In the genomic region with DNA sequence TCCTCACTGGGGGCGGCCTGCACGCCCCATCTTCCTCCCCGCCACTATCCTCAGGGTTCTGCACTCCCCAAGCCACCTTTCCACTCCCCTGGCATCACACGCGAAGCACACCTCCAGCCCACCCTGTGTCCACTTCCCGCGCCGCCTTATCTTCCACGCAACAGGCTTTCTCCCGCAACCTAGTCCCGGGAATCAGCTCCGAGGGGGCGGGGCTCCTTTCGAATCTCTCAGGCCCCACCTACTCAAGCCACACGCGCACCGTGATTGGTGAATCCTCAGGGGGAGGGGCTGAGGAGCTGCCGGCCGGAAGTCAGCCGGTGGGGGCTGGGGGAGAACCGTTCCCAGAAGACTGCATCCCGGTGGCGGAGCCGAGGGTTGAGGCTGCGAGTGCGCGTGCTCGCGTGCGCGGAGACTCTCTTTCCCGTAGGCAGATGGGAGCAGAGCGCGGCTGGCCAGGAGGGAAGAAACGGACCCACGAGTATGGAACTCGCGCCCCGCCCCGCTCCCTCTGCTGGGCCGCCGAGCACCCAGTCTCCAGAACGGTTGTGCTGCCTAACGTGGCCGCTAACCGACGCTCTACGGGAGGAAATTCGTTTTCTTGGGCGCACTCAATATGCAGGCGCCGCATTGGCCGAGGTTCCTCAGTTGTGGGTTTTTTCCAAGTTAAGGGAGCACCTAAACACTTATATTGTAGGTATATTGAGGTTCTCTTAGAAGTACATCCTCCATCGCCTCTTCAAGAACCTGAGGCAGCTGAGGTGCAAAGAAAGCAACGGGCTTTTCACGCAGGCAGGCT, we compare ENCODE assay signal across 1 cellular context.
TF ChIP-seq lines count a peak whose summit lies in the region.

TSS of gene PSRC1 (minus strand) at position 194 of the 796 bp plus-strand sequence.

TF ChIP-seq in H1, 55 proteins besides CTCF, POLR2A, EP300 and RAD21:
- peak; percentile 83 for TF ChIP-seq TAF1 (IDR thresholded peaks at IDR 0.05; ENCODE audit: low read depth, low read length)
- no peak for TF ChIP-seq CBX8 (IDR thresholded peaks at IDR 0.05; ENCODE audit: borderline replicate concordance, low read depth, low read length)
- TF ChIP-seq, protein P1, sequence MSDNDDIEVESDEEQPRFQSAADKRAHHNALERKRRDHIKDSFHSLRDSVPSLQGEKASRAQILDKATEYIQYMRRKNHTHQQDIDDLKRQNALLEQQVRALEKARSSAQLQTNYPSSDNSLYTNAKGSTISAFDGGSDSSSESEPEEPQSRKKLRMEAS (IDR thresholded peaks at IDR 0.05): peak; percentile 69; the same call in 1 of the 2 replicates
- no peak for TF ChIP-seq CHD2 (IDR thresholded peaks at IDR 0.05; ENCODE audit: low read length)
- TF ChIP-seq SP4 (IDR thresholded peaks at IDR 0.05; ENCODE audit: low read length): no peak
- no peak for TF ChIP-seq JUND (IDR thresholded peaks at IDR 0.05; ENCODE audit: low read length)
- TF ChIP-seq RNF2 (IDR thresholded peaks at IDR 0.05; ENCODE audit: borderline replicate concordance, low read depth, low read length, missing control alignments, poor library complexity, severe bottlenecking): no peak
- TF ChIP-seq CHD1 (IDR thresholded peaks at IDR 0.05; ENCODE audit: low read depth, low read length): no peak
- no peak for TF ChIP-seq EGR1 (IDR thresholded peaks at IDR 0.05; ENCODE audit: borderline replicate concordance, low read depth, low read length)
- peak; percentile 34; the same call in 1 of the 2 replicates for TF ChIP-seq SP1 (IDR thresholded peaks at IDR 0.05; ENCODE audit: low read depth, low read length)
- TF ChIP-seq MAFK (IDR thresholded peaks at IDR 0.05; ENCODE audit: low read depth, low read length): no peak
- TF ChIP-seq, protein P2, sequence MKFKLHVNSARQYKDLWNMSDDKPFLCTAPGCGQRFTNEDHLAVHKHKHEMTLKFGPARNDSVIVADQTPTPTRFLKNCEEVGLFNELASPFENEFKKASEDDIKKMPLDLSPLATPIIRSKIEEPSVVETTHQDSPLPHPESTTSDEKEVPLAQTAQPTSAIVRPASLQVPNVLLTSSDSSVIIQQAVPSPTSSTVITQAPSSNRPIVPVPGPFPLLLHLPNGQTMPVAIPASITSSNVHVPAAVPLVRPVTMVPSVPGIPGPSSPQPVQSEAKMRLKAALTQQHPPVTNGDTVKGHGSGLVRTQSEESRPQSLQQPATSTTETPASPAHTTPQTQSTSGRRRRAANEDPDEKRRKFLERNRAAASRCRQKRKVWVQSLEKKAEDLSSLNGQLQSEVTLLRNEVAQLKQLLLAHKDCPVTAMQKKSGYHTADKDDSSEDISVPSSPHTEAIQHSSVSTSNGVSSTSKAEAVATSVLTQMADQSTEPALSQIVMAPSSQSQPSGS (IDR thresholded peaks at IDR 0.05; ENCODE audit: low read length): no peak
- TF ChIP-seq PHF8 (conservative IDR thresholded peaks at IDR 0.05; ENCODE audit: low read depth, low read length): peak; percentile 86
- TF ChIP-seq CREB1 (IDR thresholded peaks at IDR 0.05): no peak
- TF ChIP-seq POU5F1 (IDR thresholded peaks at IDR 0.05; ENCODE audit: low read depth, low read length): no peak
- TF ChIP-seq HDAC6 (IDR thresholded peaks at IDR 0.05; ENCODE audit: low read depth, low read length): no peak
- TF ChIP-seq NANOG (IDR thresholded peaks at IDR 0.05; ENCODE audit: insufficient read depth, low read depth, low read length, poor library complexity, severe bottlenecking): no peak
- no peak for TF ChIP-seq RFX5 (IDR thresholded peaks at IDR 0.05; ENCODE audit: borderline replicate concordance, low read depth, low read length)
- no peak for TF ChIP-seq CHD7 (IDR thresholded peaks at IDR 0.05; ENCODE audit: insufficient replicate concordance, low read length)
- no peak for TF ChIP-seq SIX5 (IDR thresholded peaks at IDR 0.05; ENCODE audit: low read depth, low read length)
- peak; percentile 85 for TF ChIP-seq TAF7 (optimal IDR thresholded peaks at IDR 0.05; ENCODE audit: borderline replicate concordance, low read depth, low read length)
- no peak for TF ChIP-seq FOSL1 (IDR thresholded peaks at IDR 0.05; ENCODE audit: insufficient read depth, low read depth, low read length)
- no peak for TF ChIP-seq CBX5 (IDR thresholded peaks at IDR 0.05; ENCODE audit: low read depth, low read length)
- peak; percentile 18 to 84; a peak in 2 of 4 replicates for TF ChIP-seq SIN3A (conservative IDR thresholded peaks at IDR 0.05 in 1 of 2, IDR thresholded peaks at IDR 0.05 in 1 of 2; ENCODE audit: low read depth in 1 of 2, low read length in 2 of 2)
- TF ChIP-seq RXRA (IDR thresholded peaks at IDR 0.05; ENCODE audit: insufficient read depth, low read depth, low read length): no peak
- no peak for TF ChIP-seq TEAD4 (IDR thresholded peaks at IDR 0.05; ENCODE audit: low read depth, low read length)
- TF ChIP-seq GABPA (IDR thresholded peaks at IDR 0.05; ENCODE audit: borderline replicate concordance, insufficient read depth, low read length): peak; percentile 76; the same call in 1 of the 2 replicates
- TF ChIP-seq ZNF274 (IDR thresholded peaks at IDR 0.05; ENCODE audit: borderline replicate concordance, extremely low read depth, low read length): no peak
- no peak for TF ChIP-seq CEBPB (IDR thresholded peaks at IDR 0.05; ENCODE audit: low read depth, low read length)
- TF ChIP-seq HDAC2 (IDR thresholded peaks at IDR 0.05; ENCODE audit: borderline replicate concordance in 1 of 2, low read depth in 2 of 2, low read length in 2 of 2): peak in 1 of 2 experiments; percentile 74; a peak in 1 of 4 replicates
- peak; percentile 60; the same call in 1 of the 2 replicates for TF ChIP-seq RBBP5 (IDR thresholded peaks at IDR 0.05; ENCODE audit: borderline replicate concordance, low read depth, low read length)
- TF ChIP-seq ATF3 (IDR thresholded peaks at IDR 0.05; ENCODE audit: insufficient read depth, low read depth, low read length): no peak
- TF ChIP-seq NRF1 (IDR thresholded peaks at IDR 0.05; ENCODE audit: low read depth, low read length): no peak
- TF ChIP-seq TCF12 (IDR thresholded peaks at IDR 0.05; ENCODE audit: low read depth, low read length): no peak
- no peak for TF ChIP-seq BACH1 (IDR thresholded peaks at IDR 0.05; ENCODE audit: low read length)
- TF ChIP-seq GTF2F1 (IDR thresholded peaks at IDR 0.05; ENCODE audit: borderline replicate concordance, low read depth, low read length): no peak
- no peak for TF ChIP-seq SIRT6 (IDR thresholded peaks at IDR 0.05; ENCODE audit: low read length)
- TF ChIP-seq E2F6 (IDR thresholded peaks at IDR 0.05): peak; percentile 25; the same call in 1 of the 2 replicates
- no peak for TF ChIP-seq KDM1A (IDR thresholded peaks at IDR 0.05; ENCODE audit: borderline replicate concordance, low read length)
- TF ChIP-seq TBP (IDR thresholded peaks at IDR 0.05; ENCODE audit: low read depth, low read length): peak; percentile 73
- no peak for TF ChIP-seq CTBP2 (IDR thresholded peaks at IDR 0.05; ENCODE audit: borderline replicate concordance, insufficient read depth, insufficient read length, low read length)
- TF ChIP-seq YY1 (IDR thresholded peaks at IDR 0.05; ENCODE audit: low read depth, low read length): no peak; the same call in 1 of the 2 replicates
- peak; percentile 95 for TF ChIP-seq POLR2AphosphoS5 (IDR thresholded peaks at IDR 0.05; ENCODE audit: low read depth, low read length)
- peak; percentile 38; the same call in 1 of the 2 replicates for TF ChIP-seq KDM5A (IDR thresholded peaks at IDR 0.05; ENCODE audit: low read length)
- TF ChIP-seq SAP30 (IDR thresholded peaks at IDR 0.05; ENCODE audit: insufficient read depth, insufficient replicate concordance, low read length): peak; percentile 90
- TF ChIP-seq BRCA1 (IDR thresholded peaks at IDR 0.05; ENCODE audit: low read depth, low read length): no peak
- peak; percentile 68 for TF ChIP-seq ASH2L (IDR thresholded peaks at IDR 0.05; ENCODE audit: low read length)
- no peak for TF ChIP-seq KDM4A (IDR thresholded peaks at IDR 0.05; ENCODE audit: low read depth, low read length, severe bottlenecking)
- no peak for TF ChIP-seq SUZ12 (IDR thresholded peaks at IDR 0.05; ENCODE audit: low read length)
- TF ChIP-seq, protein P3, sequence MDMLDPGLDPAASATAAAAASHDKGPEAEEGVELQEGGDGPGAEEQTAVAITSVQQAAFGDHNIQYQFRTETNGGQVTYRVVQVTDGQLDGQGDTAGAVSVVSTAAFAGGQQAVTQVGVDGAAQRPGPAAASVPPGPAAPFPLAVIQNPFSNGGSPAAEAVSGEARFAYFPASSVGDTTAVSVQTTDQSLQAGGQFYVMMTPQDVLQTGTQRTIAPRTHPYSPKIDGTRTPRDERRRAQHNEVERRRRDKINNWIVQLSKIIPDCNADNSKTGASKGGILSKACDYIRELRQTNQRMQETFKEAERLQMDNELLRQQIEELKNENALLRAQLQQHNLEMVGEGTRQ (IDR thresholded peaks at IDR 0.05; ENCODE audit: low read length): no peak
- TF ChIP-seq BCL11A (IDR thresholded peaks at IDR 0.05; ENCODE audit: low read depth in 2 of 2, low read length in 2 of 2): no peak
- no peak for TF ChIP-seq EZH2 (IDR thresholded peaks at IDR 0.05; ENCODE audit: low read depth, low read length, severe bottlenecking)
- TF ChIP-seq JUN (IDR thresholded peaks at IDR 0.05; ENCODE audit: low read depth, low read length): no peak
- TF ChIP-seq SRF (IDR thresholded peaks at IDR 0.05; ENCODE audit: low read depth, low read length): no peak
- no peak for TF ChIP-seq SP2 (IDR thresholded peaks at IDR 0.05; ENCODE audit: low read length)
TF ChIP-seq in H1: peak in this region for 15.
